In genomic region chr11:66809592-66809991, GRCh38 we compare ENCODE assay signal across 23 cellular contexts. TPM values are rescaled to one million over a fixed set of nuclear protein-coding genes. Genes with fewer than 3 reads are reported as not detected.
"Had no signal": no experiment of that assay in that cellular context is flagged by ENCODE, and none has a peak within 500 bp of the region (broad histone marks: within the 10 kb centered on the region; RNA-seq: fewer than 3 reads in every experiment).

No MANE protein-coding gene starts in this region.

- H3K4me1 ChIP-seq: left ventricle myocardium inferior, right atrium auricular region, right lobe of liver, tibial nerve, uterus had no signal

- H3K27ac ChIP-seq: left ventricle myocardium inferior, ovary, right atrium auricular region, right lobe of liver, tibial nerve, uterus had no signal

- H3K9me3 Mint-ChIP-seq: naive thymus-derived CD4-positive, alpha-beta T cell; natural killer cell treated with Interleukin-12 subunit alpha and Interleukin-12 subunit beta and Interleukin-15 and Interleukin-18, amount 100 ng/mL, for 72 hours; stimulated activated naive CD8-positive, alpha-beta T cell treated with anti-CD3 and anti-CD28 coated beads, Interleukin-15, amount 100 ng/mL, for 72 hours; type B pancreatic cell had no signal

- H3K9me3 ChIP-seq: left ventricle myocardium inferior, ovary, right atrium auricular region, right lobe of liver, tibial nerve, uterus had no signal

- H3K4me3 Mint-ChIP-seq: mesothelial cell of epicardium; naive thymus-derived CD4-positive, alpha-beta T cell; natural killer cell treated with Interleukin-12 subunit alpha and Interleukin-12 subunit beta and Interleukin-15 and Interleukin-18, amount 100 ng/mL, for 72 hours; stimulated activated memory B cell treated with anti-CD40 and anti-IgM and Interleukin-4, amounts not matched to agents 10 μg/mL and 1 μg/mL and 100 μg/mL, for 72 hours; stimulated activated naive CD8-positive, alpha-beta T cell treated with anti-CD3 and anti-CD28 coated beads, Interleukin-15, amount 100 ng/mL, for 72 hours; type B pancreatic cell had no signal

- H3K27me3 ChIP-seq: ovary, right atrium auricular region, right lobe of liver, tibial nerve, uterus had no signal

- H3K27me3 Mint-ChIP-seq: naive thymus-derived CD4-positive, alpha-beta T cell; natural killer cell treated with Interleukin-12 subunit alpha and Interleukin-12 subunit beta and Interleukin-15 and Interleukin-18, amount 100 ng/mL, for 72 hours; progenitor cell of endocrine pancreas; stimulated activated memory B cell treated with anti-CD40 and anti-IgM and Interleukin-4, amounts not matched to agents 10 μg/mL and 1 μg/mL and 100 μg/mL, for 72 hours; stimulated activated naive CD8-positive, alpha-beta T cell treated with anti-CD3 and anti-CD28 coated beads, Interleukin-15, amount 100 ng/mL, for 72 hours; type B pancreatic cell had no signal

- H3K27ac Mint-ChIP-seq: mesothelial cell of epicardium; naive thymus-derived CD4-positive, alpha-beta T cell; natural killer cell treated with Interleukin-12 subunit alpha and Interleukin-12 subunit beta and Interleukin-15 and Interleukin-18, amount 100 ng/mL, for 72 hours; progenitor cell of endocrine pancreas; stimulated activated memory B cell treated with anti-CD40 and anti-IgM and Interleukin-4, amounts not matched to agents 10 μg/mL and 1 μg/mL and 100 μg/mL, for 72 hours; stimulated activated naive CD8-positive, alpha-beta T cell treated with anti-CD3 and anti-CD28 coated beads, Interleukin-15, amount 100 ng/mL, for 72 hours; type B pancreatic cell had no signal

- H3K36me3 Mint-ChIP-seq: natural killer cell treated with Interleukin-12 subunit alpha and Interleukin-12 subunit beta and Interleukin-15 and Interleukin-18, amount 100 ng/mL, for 72 hours had no signal

- H3K4me2 ChIP-seq: smooth muscle cell had no signal

- H3K36me3 ChIP-seq: left ventricle myocardium inferior, ovary, right lobe of liver, uterus had no signal

- H3K4me1 Mint-ChIP-seq: mesothelial cell of epicardium; stimulated activated naive CD8-positive, alpha-beta T cell treated with anti-CD3 and anti-CD28 coated beads, Interleukin-15, amount 100 ng/mL, for 72 hours had no signal

- H3K4me3 ChIP-seq: left ventricle myocardium inferior, lung, ovary, right atrium auricular region, right lobe of liver, smooth muscle cell, tibial nerve, uterus had no signal

- ATAC-seq: naive thymus-derived CD4-positive, alpha-beta T cell; natural killer cell treated with Interleukin-12 subunit alpha and Interleukin-12 subunit beta and Interleukin-15 and Interleukin-18, amount 100 ng/mL, for 72 hours; right lobe of liver; stimulated activated memory B cell treated with anti-CD40 and anti-IgM and Interleukin-4, amounts not matched to agents 10 μg/mL and 1 μg/mL and 100 μg/mL, for 72 hours; stimulated activated naive CD8-positive, alpha-beta T cell treated with anti-CD3 and anti-CD28 coated beads, Interleukin-15, amount 100 ng/mL, for 72 hours had no signal

- DNase-seq: islet precursor cell; left ventricle myocardium inferior; mesendoderm; naive thymus-derived CD4-positive, alpha-beta T cell; ovary; right lobe of liver; stimulated activated CD4-positive, alpha-beta T cell treated with anti-CD3 and anti-CD28 coated beads, Interleukin-1b, Interleukin-23, amount 100 ng/mL, for 48 hours; stimulated activated CD4-positive, alpha-beta T cell treated with anti-CD3 and anti-CD28 coated beads, Interleukin-2, amount 100 ng/mL, for 48 hours; stimulated activated CD4-positive, alpha-beta T cell treated with anti-CD3 and anti-CD28 coated beads, Interleukin-4, amount 100 ng/mL, for 4 hours; stimulated activated CD8-positive, alpha-beta memory T cell treated with anti-CD3 and anti-CD28 coated beads, Interleukin-4, amount 100 ng/mL, for 48 hours; stimulated activated naive CD4-positive, alpha-beta T cell treated with Interleukin-2 at 50 U/mL for 16 hours; stimulated activated naive CD8-positive, alpha-beta T cell treated with anti-CD3 and anti-CD28 coated beads, Interleukin-15, amount 100 ng/mL, for 72 hours; substantia nigra; uterus had no signal

RNA-seq across cellular contexts. Expression of gene LRFN4, which starts 47.3 kb away (rescaled TPM):
- polyA plus RNA-seq: naive thymus-derived CD4-positive, alpha-beta T cell had no signal
